ENCODE assay signal across 8 cellular contexts in the genomic region with DNA sequence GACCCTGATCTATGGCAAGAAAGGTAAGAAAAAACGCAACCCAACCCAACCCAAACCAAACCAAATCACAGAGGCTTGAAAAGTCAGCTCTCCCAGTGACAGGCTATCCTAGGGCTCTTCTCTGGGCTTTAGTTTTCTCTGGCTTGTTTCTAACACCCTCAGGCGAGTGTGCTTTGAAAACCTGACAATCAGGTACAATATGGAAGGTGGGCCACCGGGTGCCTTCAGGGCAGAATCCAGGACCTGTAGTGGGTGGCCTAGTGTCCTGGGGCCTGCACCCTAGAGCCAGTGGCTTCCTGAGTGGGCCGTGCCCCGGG. TPM values are rescaled to one million over a fixed set of nuclear protein-coding genes. Genes with fewer than 3 reads are reported as not detected.
DNase-seq lines count a peak whose midpoint lies in the region; ATAC-seq and TF ChIP-seq lines count a peak whose summit lies in the region.

No MANE protein-coding gene starts in this region.

- H4K20me1 ChIP-seq in osteoblast (ENCODE audit: insufficient read depth, low read length) = no peaks in the 10 kb centered on the region

- peaks cover 9% of the 10 kb centered on the region for H3K4me1 ChIP-seq in CD4-positive, CD25-positive, alpha-beta regulatory T cell (ENCODE audit: control insufficient read depth, insufficient read depth, low read length, poor library complexity, severe bottlenecking)
- H3K4me1 ChIP-seq in SJSA1 (replicated peaks) = peaks cover 51% of the 10 kb centered on the region
- H3K4me1 ChIP-seq in esophagus (ENCODE audit: control insufficient read depth in 2 of 2, insufficient read depth in 2 of 2, low read length in 1 of 2) = no peaks in the 10 kb centered on the region
- peaks cover 35% of the 10 kb centered on the region for H3K4me1 ChIP-seq in osteoblast (ENCODE audit: insufficient read depth, low read length)

- no peak for TF ChIP-seq CTCF in osteoblast (IDR thresholded peaks at IDR 0.05; ENCODE audit: extremely low read depth, low read depth, low read length)

- no peak for DNase-seq in CD4-positive, CD25-positive, alpha-beta regulatory T cell
- DNase-seq in SJSA1 (ENCODE audit: low read depth in 1 of 2, low spot score in 2 of 2) (no peak), osteoblast (ENCODE audit: insufficient read length, low spot score, missing footprints) (no peak), NCI-H2227 treated with DMSO at 0.1 percent for 48 hours (lab: John Stamatoyannopoulos, UW) (no peak), glomerular visceral epithelial cell (ENCODE audit: extremely low spot score) (no peak), CD1c-positive myeloid dendritic cell (ENCODE audit: extremely low spot score) (no peak)

- H3K4me3 Mint-ChIP-seq in CD4-positive, CD25-positive, alpha-beta regulatory T cell = peak overlapping the region; percentile 30 to 81 (median 37)

- H3K27ac Mint-ChIP-seq in CD4-positive, CD25-positive, alpha-beta regulatory T cell = no peak overlapping the region

- no peak overlapping the region for H3K4me3 ChIP-seq in CD4-positive, CD25-positive, alpha-beta regulatory T cell (ENCODE audit: low read depth, low read length)
- peak overlapping the region; percentile 8; the same call in 1 of the 2 replicates for H3K4me3 ChIP-seq in SJSA1
- H3K4me3 ChIP-seq in esophagus (ENCODE audit: low read depth in 1 of 2, low read length in 2 of 2) = peak overlapping the region in 1 of 2 donors; percentile 12
- peak overlapping the region; percentile 44 for H3K4me3 ChIP-seq in osteoblast (ENCODE audit: insufficient read depth, low read length)

- no peaks in the 10 kb centered on the region for H3K27me3 ChIP-seq in CD4-positive, CD25-positive, alpha-beta regulatory T cell (ENCODE audit: control insufficient read depth, insufficient read depth, low read length)
- H3K27me3 ChIP-seq in SJSA1 (replicated peaks) (no peaks in the 10 kb centered on the region), esophagus (ENCODE audit: control insufficient read depth in 1 of 2, insufficient read depth in 2 of 2, low read length in 2 of 2) (no peaks in the 10 kb centered on the region), osteoblast (ENCODE audit: insufficient read depth, low read length) (no peaks in the 10 kb centered on the region)

- H3K9me3 ChIP-seq in CD4-positive, CD25-positive, alpha-beta regulatory T cell (ENCODE audit: control insufficient read depth in 2 of 2, low read length in 2 of 2) = no peaks in the 10 kb centered on the region
- H3K9me3 ChIP-seq in SJSA1 (replicated peaks) = peaks cover 4% of the 10 kb centered on the region; the same call in 1 of the 2 replicates
- H3K9me3 ChIP-seq in esophagus (ENCODE audit: control insufficient read depth in 2 of 2, insufficient read depth in 1 of 2, low read depth in 1 of 2, low read length in 1 of 2) = no peaks in the 10 kb centered on the region
- no peaks in the 10 kb centered on the region for H3K9me3 ChIP-seq in osteoblast (ENCODE audit: low read depth, low read length)

- no peaks in the 10 kb centered on the region for H3K79me2 ChIP-seq in osteoblast (ENCODE audit: insufficient read depth, low read length)

- H2AFZ ChIP-seq in osteoblast (ENCODE audit: low read length) = peak overlapping the region; percentile 9

- H3K27ac ChIP-seq in CD4-positive, CD25-positive, alpha-beta regulatory T cell (ENCODE audit: insufficient read depth, low read length, poor library complexity, severe bottlenecking) = no peak overlapping the region
- H3K27ac ChIP-seq in SJSA1 (peak overlapping the region; percentile 98), esophagus (ENCODE audit: low read depth in 2 of 2, low read length in 1 of 2) (peak overlapping the region; percentile 65 to 72), osteoblast (ENCODE audit: low read depth, low read length) (peak overlapping the region; percentile 98)

- H3K9me3 Mint-ChIP-seq in CD4-positive, CD25-positive, alpha-beta regulatory T cell = peaks cover 0 to 2% (median 0%) of the 10 kb centered on the region in 7 donors

- ATAC-seq in CD4-positive, CD25-positive, alpha-beta regulatory T cell (ENCODE audit: low read depth in 2 of 2) = no peak
- no peak for ATAC-seq in HG03097 (IDR thresholded peaks at IDR 0.05; ENCODE audit: low FRiP score, unreplicated experiment)

- peaks cover 19% of the 10 kb centered on the region for H3K27me3 Mint-ChIP-seq in CD4-positive, CD25-positive, alpha-beta regulatory T cell

- H3K4me1 Mint-ChIP-seq in CD4-positive, CD25-positive, alpha-beta regulatory T cell = peaks cover 0 to 14% (median 2%) of the 10 kb centered on the region in 4 donors

- H3K36me3 ChIP-seq in CD4-positive, CD25-positive, alpha-beta regulatory T cell (ENCODE audit: control insufficient read depth, insufficient read depth, low read length) = no peaks in the 10 kb centered on the region
- H3K36me3 ChIP-seq in SJSA1 (no peaks in the 10 kb centered on the region), esophagus (ENCODE audit: control insufficient read depth in 2 of 2, insufficient read depth in 2 of 2, low read length in 1 of 2) (no peaks in the 10 kb centered on the region), osteoblast (ENCODE audit: insufficient read depth, low read length) (no peaks in the 10 kb centered on the region)

- peak overlapping the region; percentile 63 for H3K4me2 ChIP-seq in osteoblast (ENCODE audit: insufficient read depth, low read length)

- no peaks in the 10 kb centered on the region for H3K36me3 Mint-ChIP-seq in CD4-positive, CD25-positive, alpha-beta regulatory T cell

- WGBS in esophagus, 2 donors = 33 to 41% methylated on average over 5 of the region's 5 CpGs

RNA-seq across cellular contexts. Expression of a gene that starts 46.8 kb away (rescaled TPM):
- total RNA-seq in CD4-positive, CD25-positive, alpha-beta regulatory T cell = 44.4 TPM
- 1 to 10 TPM in 1 of 4 donors, under 1 TPM in 3; 0.65 to 1.2 (median 0.71) TPM for polyA plus RNA-seq in CD4-positive, CD25-positive, alpha-beta regulatory T cell
- total RNA-seq in SJSA1 (2014; rRNA removed; shearing (Covaris generic)) = 6.3 and 8.4 TPM in 2 replicates
- polyA plus RNA-seq in esophagus = 100 to 1,000 TPM in 1 of 2 donors, 10 to 100 TPM in 1; 84.0 to 185 TPM
- 70.2 and 71.9 TPM in 2 replicates for total RNA-seq in osteoblast
